In genomic region chr7:43248961-43249807, GRCh38 we compare ENCODE assay signal across 11 cellular contexts.
A peak's percentile ranks its signal among the peaks of the same experiment; 100 is the strongest.
DNase-seq lines count a peak whose midpoint lies in the region; TF ChIP-seq lines count a peak whose summit lies in the region.
"Had no signal": no experiment of that assay in that cellular context is flagged by ENCODE, and none has a peak within 500 bp of the region (broad histone marks: within the 10 kb centered on the region; RNA-seq: fewer than 3 reads in every experiment).

No MANE protein-coding gene starts in this region.

- peak overlapping the region; percentile 41 for H3K27ac ChIP-seq in colonic mucosa
- H3K27ac ChIP-seq in SJCRH30: no peak overlapping the region

- peak overlapping the region; percentile 19 for H3K4me3 ChIP-seq in colonic mucosa
- no peak overlapping the region for H3K4me3 ChIP-seq in SJCRH30
- H3K4me3 ChIP-seq: heart left ventricle had no signal

- no peak for TF ChIP-seq CTCF in colonic mucosa (IDR thresholded peaks at IDR 0.05)
- no peak for TF ChIP-seq CTCF in GM13976 (IDR thresholded peaks at IDR 0.05; ENCODE audit: borderline replicate concordance, control extremely low read depth, extremely low read depth, insufficient read depth, missing control alignments)

- H3K27me3 ChIP-seq in colonic mucosa (no peaks in the 10 kb centered on the region), SJCRH30 (peaks cover 17% of the 10 kb centered on the region; the same call in 1 of the 2 replicates)

- peak overlapping the region in 1 of 2 donors; percentile 38 for H3K9ac ChIP-seq in colonic mucosa (ENCODE audit: low read depth in 2 of 2, low read length in 2 of 2)

- DNase-seq in Ammon's horn (ENCODE audit: low spot score): peak; percentile 20
- DNase-seq in LoVo (ENCODE audit: low spot score): peak; percentile 85
- DNase-seq in colonic mucosa: peak; percentile 61
- DNase-seq in occipital lobe (lab: John Stamatoyannopoulos, UW): peak; percentile 35
- DNase-seq in activated CD4-positive, CD25-positive, alpha-beta regulatory T cell treated with anti-CD3 and anti-CD28 coated beads, Interleukin-2, amount 50 U/mL, for 72 hours: no peak
- no peak for DNase-seq in GM13976 (ENCODE audit: low spot score)
- no peak for DNase-seq in NCI-H2081 (lab: John Stamatoyannopoulos, UW)
- DNase-seq in SJCRH30: no peak
- DNase-seq: COR-L47, heart left ventricle, NCI-H1930 had no signal

- in situ Hi-C loops in GM13976 (cut with MboI; ENCODE audit: low sequenced_read_pairs, unreplicated experiment): no loop called here

- H3K9me3 ChIP-seq in colonic mucosa (no peaks in the 10 kb centered on the region), SJCRH30 (replicated peaks) (no peaks in the 10 kb centered on the region)
- H3K9me3 ChIP-seq: heart left ventricle had no signal

- intact Hi-C loops in colonic mucosa (cut with DNase I): no loop called here

- H3K4me1 ChIP-seq in colonic mucosa (no peaks in the 10 kb centered on the region), SJCRH30 (no peaks in the 10 kb centered on the region)
- H3K4me1 ChIP-seq: heart left ventricle had no signal

- no peaks in the 10 kb centered on the region for H3K36me3 ChIP-seq in colonic mucosa
- H3K36me3 ChIP-seq in SJCRH30: no peaks in the 10 kb centered on the region
- H3K36me3 ChIP-seq: heart left ventricle had no signal

Comparison
In these comparisons a context has a peak if more than half of its experiments do, and no peak if none do; other contexts are left out.
1. DNase-seq: peak in Ammon's horn (single experiment), LoVo (single experiment), colonic mucosa (single experiment) and occipital lobe (single experiment); none in activated CD4-positive, CD25-positive, alpha-beta regulatory T cell treated with anti-CD3 and anti-CD28 coated beads, Interleukin-2, amount 50 U/mL, for 72 hours (single experiment), GM13976 (single experiment), NCI-H2081 (0 of 2) and SJCRH30 (0 of 2).